Comparison of ENCODE assay signal across 17 cellular contexts in genomic region chr14:38150075-38150474, GRCh38. TPM values are rescaled to one million over a fixed set of nuclear protein-coding genes. Genes with fewer than 3 reads are reported as not detected.
"Had no signal": no experiment of that assay in that cellular context is flagged by ENCODE, and none has a peak within 500 bp of the region (broad histone marks: within the 10 kb centered on the region; RNA-seq: fewer than 3 reads in every experiment).

No MANE protein-coding gene starts in this region.

- H3K9me3 Mint-ChIP-seq: activated naive CD8-positive, alpha-beta T cell treated with anti-CD3 and anti-CD28 coated beads for 36 hours; activated T-cell treated with anti-CD3 and anti-CD28 coated beads, Interleukin-2, amount 50 U/mL, for 72 hours; dendritic cell treated with granulocyte-macrophage colony-stimulating factor and Interleukin-4, amounts not matched to agents 40 ng/mL and 50 ng/mL, for 4 days; neural crest cell; stimulated activated naive CD8-positive, alpha-beta T cell treated with anti-CD3 and anti-CD28 coated beads, Interleukin-15, Interleukin-2, amounts not matched to agents 100 ng/mL and 50 ng/mL, for 24 hours had no signal

- H3K27me3 ChIP-seq: brain microvascular endothelial cell, gastroesophageal sphincter, spleen, upper lobe of left lung had no signal

- H3K9me3 ChIP-seq: gastroesophageal sphincter, spleen, upper lobe of left lung had no signal

- H3K4me3 Mint-ChIP-seq: activated CD8-positive, alpha-beta T cell treated with anti-CD3 and anti-CD28 coated beads, Interleukin-2, amount 10 ng/mL, durations not matched to agents 7 days and 5 days; activated naive CD8-positive, alpha-beta T cell treated with anti-CD3 and anti-CD28 coated beads for 36 hours; activated T-cell treated with anti-CD3 and anti-CD28 coated beads, Interleukin-2, amount 50 U/mL, for 72 hours; dendritic cell treated with granulocyte-macrophage colony-stimulating factor and Interleukin-4, amounts not matched to agents 40 ng/mL and 50 ng/mL, for 4 days; neural crest cell; stimulated activated naive CD8-positive, alpha-beta T cell treated with anti-CD3 and anti-CD28 coated beads, Interleukin-15, Interleukin-2, amounts not matched to agents 100 ng/mL and 50 ng/mL, for 24 hours; T-helper 17 cell had no signal

- H3K27me3 Mint-ChIP-seq: activated naive CD8-positive, alpha-beta T cell treated with anti-CD3 and anti-CD28 coated beads for 36 hours; dendritic cell treated with granulocyte-macrophage colony-stimulating factor and Interleukin-4, amounts not matched to agents 40 ng/mL and 50 ng/mL, for 4 days; stimulated activated naive CD8-positive, alpha-beta T cell treated with anti-CD3 and anti-CD28 coated beads, Interleukin-15, Interleukin-2, amounts not matched to agents 100 ng/mL and 50 ng/mL, for 24 hours; T-helper 17 cell had no signal

- H3K4me1 Mint-ChIP-seq: activated naive CD8-positive, alpha-beta T cell treated with anti-CD3 and anti-CD28 coated beads for 36 hours; neural crest cell; T-helper 17 cell had no signal

- H3K27ac ChIP-seq: brain microvascular endothelial cell, gastroesophageal sphincter, spleen, upper lobe of left lung had no signal

- H3K4me3 ChIP-seq: gastroesophageal sphincter, spleen, upper lobe of left lung had no signal

- ATAC-seq: activated CD8-positive, alpha-beta T cell treated with anti-CD3 and anti-CD28 coated beads, Interleukin-2, amount 10 ng/mL, durations not matched to agents 7 days and 5 days; activated T-cell treated with anti-CD3 and anti-CD28 coated beads, Interleukin-2, amount 50 U/mL, for 72 hours; gastroesophageal sphincter; left lobe of liver; sciatic nerve; T-helper 17 cell had no signal

- H3K4me1 ChIP-seq: gastroesophageal sphincter, spleen, upper lobe of left lung had no signal

- H3K27ac Mint-ChIP-seq: activated CD8-positive, alpha-beta T cell treated with anti-CD3 and anti-CD28 coated beads, Interleukin-2, amount 10 ng/mL, durations not matched to agents 7 days and 5 days; activated naive CD8-positive, alpha-beta T cell treated with anti-CD3 and anti-CD28 coated beads for 36 hours; activated T-cell treated with anti-CD3 and anti-CD28 coated beads, Interleukin-2, amount 50 U/mL, for 72 hours; dendritic cell treated with granulocyte-macrophage colony-stimulating factor and Interleukin-4, amounts not matched to agents 40 ng/mL and 50 ng/mL, for 4 days; stimulated activated naive CD8-positive, alpha-beta T cell treated with anti-CD3 and anti-CD28 coated beads, Interleukin-15, Interleukin-2, amounts not matched to agents 100 ng/mL and 50 ng/mL, for 24 hours; T-helper 17 cell had no signal

- H3K36me3 ChIP-seq: brain microvascular endothelial cell, gastroesophageal sphincter, spleen, upper lobe of left lung had no signal

- DNase-seq: activated CD4-positive, alpha-beta T cell treated with anti-CD3 and anti-CD28 coated beads for 48 hours; activated CD8-positive, alpha-beta memory T cell treated with anti-CD3 and anti-CD28 coated beads, Interleukin-2, amount 50 U/mL, for 4 hours; activated CD8-positive, alpha-beta T cell treated with anti-CD3 and anti-CD28 coated beads, Interleukin-2, amount 10 ng/mL, durations not matched to agents 7 days and 5 days; activated naive CD8-positive, alpha-beta T cell treated with anti-CD3 and anti-CD28 coated beads for 36 hours; activated T-cell treated with anti-CD3 and anti-CD28 coated beads, Interleukin-2, amount 50 U/mL, for 72 hours; brain microvascular endothelial cell; effector memory CD4-positive, alpha-beta T cell; spleen; T-helper 17 cell; upper lobe of left lung had no signal

- H3K36me3 Mint-ChIP-seq: activated naive CD8-positive, alpha-beta T cell treated with anti-CD3 and anti-CD28 coated beads for 36 hours had no signal

RNA-seq across cellular contexts. Expression of gene SSTR1, which starts 57.6 kb away (rescaled TPM):
- total RNA-seq: activated CD8-positive, alpha-beta T cell treated with anti-CD3 and anti-CD28 coated beads, Interleukin-2, amount 10 ng/mL, durations not matched to agents 7 days and 5 days; activated naive CD8-positive, alpha-beta T cell treated with anti-CD3 and anti-CD28 coated beads for 36 hours; activated T-cell treated with anti-CD3 and anti-CD28 coated beads, Interleukin-2, amount 50 U/mL, for 72 hours; neural crest cell; osteocyte; T-helper 17 cell had no signal
